8 cellular contexts compared by ENCODE assay signal in genomic region chr14:66495214-66496098, GRCh38. TPM values are rescaled to one million over a fixed set of nuclear protein-coding genes. Genes with fewer than 3 reads are reported as not detected.
A peak's percentile ranks its signal among the peaks of the same experiment; 100 is the strongest.
DNase-seq lines count a peak whose midpoint lies in the region; FAIRE-seq and TF ChIP-seq lines count a peak whose summit lies in the region.

No MANE protein-coding gene starts in this region.

- DNase-seq in SKM-1 treated with dmso at 0.1 percent for 144 hours (lab: John Stamatoyannopoulos, UW; ENCODE audit: unreplicated experiment) (peak; percentile 29), SKM-1 (lab: John Stamatoyannopoulos, UW; ENCODE audit: unreplicated experiment) (no peak), H4 (ENCODE audit: low spot score) (peak; percentile 62), MM.1S (peak; percentile 53), SHP77 treated with DMSO at 0.1 percent for 48 hours (lab: John Stamatoyannopoulos, UW) (peak; percentile 73), bronchial epithelial cell (ENCODE audit: low read depth) (peak; percentile 77), islet precursor cell (peak; percentile 53)
- peak; percentile 7 for DNase-seq in stimulated activated CD4-positive, alpha-beta T cell treated with anti-CD3 and anti-CD28 coated beads, Interleukin-2, amount 100 ng/mL, for 4 hours (ENCODE audit: low read depth)

- no peaks in the 10 kb centered on the region for H3K9me3 ChIP-seq in MM.1S (replicated peaks; ENCODE audit: insufficient read depth, low read length)

- no peaks in the 10 kb centered on the region for H3K4me1 ChIP-seq in MM.1S (ENCODE audit: low read length)

- H3K27me3 ChIP-seq in MM.1S (replicated peaks; ENCODE audit: insufficient read depth, low read length): no peaks in the 10 kb centered on the region
- H3K27me3 ChIP-seq in bronchial epithelial cell (ENCODE audit: control insufficient read depth, insufficient read depth, low read length): no peaks in the 10 kb centered on the region

- no peaks in the 10 kb centered on the region for H3K36me3 ChIP-seq in MM.1S (replicated peaks; ENCODE audit: insufficient read depth, low read length)
- no peaks in the 10 kb centered on the region for H3K36me3 ChIP-seq in bronchial epithelial cell (ENCODE audit: control insufficient read depth, insufficient read depth, low read length)

- no peak overlapping the region for H3K4me2 ChIP-seq in MM.1S (ENCODE audit: low read depth, low read length)

- H2AFZ ChIP-seq in MM.1S (ENCODE audit: low read length): no peak overlapping the region

- FAIRE-seq in bronchial epithelial cell (lab: Jason Lieb, UNC): no peak

- TF ChIP-seq CTCF in MM.1S (IDR thresholded peaks at IDR 0.05; ENCODE audit: low read length) (peak; percentile 59), bronchial epithelial cell (IDR thresholded peaks at IDR 0.05; ENCODE audit: insufficient read depth, low read length, severe bottlenecking) (peak; percentile 57)

- no peaks in the 10 kb centered on the region for H3K79me2 ChIP-seq in MM.1S (ENCODE audit: low read length)

- no peak overlapping the region for H3K9ac ChIP-seq in MM.1S (ENCODE audit: low read length)

- H3K27ac ChIP-seq in MM.1S (ENCODE audit: low read length): no peak overlapping the region

- H3K9me2 ChIP-seq in MM.1S (replicated peaks; ENCODE audit: insufficient read depth, low read length): no peaks in the 10 kb centered on the region

- H3K4me3 ChIP-seq in MM.1S (ENCODE audit: low read length) (no peak overlapping the region), bronchial epithelial cell (ENCODE audit: low read depth, low read length) (no peak overlapping the region)

- H3F3A ChIP-seq in MM.1S (ENCODE audit: insufficient read depth, low read length): no peaks in the 10 kb centered on the region

- H4K20me1 ChIP-seq in MM.1S (ENCODE audit: insufficient read depth, low read length): no peaks in the 10 kb centered on the region

RNA-seq across cellular contexts. Expression of gene CCDC196, which starts 9.3 kb away (rescaled TPM):
- not detected in 2 replicates for total RNA-seq in H4 (2014; rRNA removed; shearing (Covaris generic))
- not detected in 2 replicates for total RNA-seq in bronchial epithelial cell

RNA-seq across cellular contexts. Expression of gene GPHN, which starts 12.5 kb away (rescaled TPM):
- total RNA-seq in H4 (2014; rRNA removed; shearing (Covaris generic)): 11.6 and 44.6 TPM in 2 replicates
- 11.8 and 12.9 TPM in 2 replicates for total RNA-seq in bronchial epithelial cell
